Comparison of ENCODE assay signal across 8 cellular contexts in genomic region chr9:129458155-129458661, GRCh38.
DNase-seq lines count a peak whose midpoint lies in the region; ATAC-seq, FAIRE-seq and TF ChIP-seq lines count a peak whose summit lies in the region.

No MANE protein-coding gene starts in this region.

- RAD21 ChIA-PET in GM12878 (lab: Charles Lee; ENCODE audit: unreplicated experiment): interaction anchor here (1.0 to 3.0 kb wide), 7 partner anchors 38 to 377 kb away, joined by 3 to 19 read pairs (median 3); partner anchors contain the start of gene DOLPP1

- no peak for TF ChIP-seq RAD21 in GM12878 (IDR thresholded peaks at IDR 0.05; ENCODE audit: insufficient read depth, low read depth, low read length)

- FAIRE-seq in GM12878 (lab: Jason Lieb, UNC): peak; percentile 13

- H3K4me1 ChIP-seq in GM12878 (ENCODE audit: control insufficient read depth, insufficient read depth, low read length): peaks cover 26% of the 10 kb centered on the region
- H3K4me1 ChIP-seq in muscle layer of colon (ENCODE audit: insufficient read depth, low read length): peaks cover 37% of the 10 kb centered on the region
- H3K4me1 ChIP-seq in upper lobe of left lung: peaks cover 36 to 41% (median 40%) of the 10 kb centered on the region in 4 donors

- TF ChIP-seq CTCF in RWPE1 (conservative IDR thresholded peaks at IDR 0.05; ENCODE audit: low read depth) (no peak), GM12878 (IDR thresholded peaks at IDR 0.05 in 2 of 3, conservative IDR thresholded peaks at IDR 0.05 in 1 of 3; ENCODE audit: control insufficient read depth in 2 of 3, extremely low read depth in 1 of 3, insufficient read depth in 1 of 3, low read depth in 3 of 3, low read length in 3 of 3) (no peak), upper lobe of left lung (IDR thresholded peaks at IDR 0.05) (no peak), Calu3 (IDR thresholded peaks at IDR 0.05; ENCODE audit: unreplicated experiment) (no peak)

- no peaks in the 10 kb centered on the region for H3K9me3 Mint-ChIP-seq in Calu3 (ENCODE audit: low read depth, unreplicated experiment)

- no peaks in the 10 kb centered on the region for H3K27me3 Mint-ChIP-seq in Calu3 (ENCODE audit: unreplicated experiment)

- TF ChIP-seq EP300 in GM12878 (IDR thresholded peaks at IDR 0.05; ENCODE audit: borderline replicate concordance in 1 of 2, control insufficient read depth in 1 of 2, low read depth in 2 of 2, low read length in 2 of 2) (no peak), upper lobe of left lung (IDR thresholded peaks at IDR 0.05) (no peak)

- H3K4me3 Mint-ChIP-seq in Calu3 (ENCODE audit: low read depth, unreplicated experiment): no peak overlapping the region

- H2AFZ ChIP-seq in GM12878 (ENCODE audit: control insufficient read depth, low read depth, low read length): peak overlapping the region; percentile 76

- H4K20me1 ChIP-seq in GM12878 (ENCODE audit: control insufficient read depth, insufficient read depth): no peaks in the 10 kb centered on the region

- no peaks in the 10 kb centered on the region for H3K4me1 Mint-ChIP-seq in Calu3 (ENCODE audit: low read depth, unreplicated experiment)

- SMC1A ChIA-PET in GM12878 (lab: Charles Lee; ENCODE audit: uncharacterized antibody, unreplicated experiment): interaction anchor here (0.7 to 3.0 kb wide), 8 partner anchors 16 to 319 kb away, joined by 3 to 9 read pairs (median 4); no protein-coding TSS in a partner anchor

- no peak overlapping the region for H3K27ac Mint-ChIP-seq in Calu3 (ENCODE audit: unreplicated experiment)

- H3K9ac ChIP-seq in GM12878 (ENCODE audit: control insufficient read depth, insufficient read depth, low read length) (no peak overlapping the region), muscle layer of colon (ENCODE audit: low read length) (no peak overlapping the region)

- peak overlapping the region; percentile 46; the same call in 1 of the 2 replicates for H3K4me3 ChIP-seq in GM12878
- no peak overlapping the region for H3K4me3 ChIP-seq in muscle layer of colon (ENCODE audit: low read depth in 1 of 2, low read length in 2 of 2)
- no peak overlapping the region for H3K4me3 ChIP-seq in upper lobe of left lung

- H3K36me3 Mint-ChIP-seq in Calu3 (ENCODE audit: insufficient read depth, unreplicated experiment): peaks cover 8% of the 10 kb centered on the region

- CTCF ChIA-PET in RWPE1 (lab: Yijun Ruan, JAX): interaction anchor here (0.6 to 0.9 kb wide), 5 partner anchors 13 to 328 kb away, joined by 3 to 6 read pairs (median 3); no protein-coding TSS in a partner anchor
- CTCF ChIA-PET in GM12878 (lab: Yijun Ruan, JAX): interaction anchor here (0.7 to 3.0 kb wide), 7 partner anchors 18 to 326 kb away, joined by 3 to 16 read pairs (median 4); no protein-coding TSS in a partner anchor
- CTCF ChIA-PET in Calu3 (lab: Charles Lee): no interaction called here

- H3K4me2 ChIP-seq in GM12878 (ENCODE audit: control insufficient read depth, insufficient read depth): peak overlapping the region; percentile 82

- in situ Hi-C loops in GM12878 (cut with MboI): no loop called here

- DNase-seq in A172 (ENCODE audit: low spot score): peak; percentile 48
- no peak for DNase-seq in RWPE1 (ENCODE audit: low spot score)
- peak; percentile 24 for DNase-seq in GM12878 (ENCODE audit: low read depth, low spot score)
- peak; percentile 55 to 80 for DNase-seq in upper lobe of left lung
- no peak for DNase-seq in Calu3

- intact Hi-C loops in GM12878 (cut with micrococcal nuclease; ENCODE audit: unreplicated experiment) (loop anchor here (2.0 kb wide), 1 partner anchor 317 kb away; no protein-coding TSS in a partner anchor), Calu3 (cut with micrococcal nuclease; ENCODE audit: unreplicated experiment) (no loop called here)

- TF ChIP-seq POLR2A in GM12878 (IDR thresholded peaks at IDR 0.05; ENCODE audit: low read depth, low read length) (no peak), upper lobe of left lung (IDR thresholded peaks at IDR 0.05) (peak in 1 of 4 donors; percentile 43)

- H3K79me2 ChIP-seq in GM12878 (ENCODE audit: control insufficient read depth, insufficient read depth, low read length): no peaks in the 10 kb centered on the region

- H3K27me3 ChIP-seq in GM12878 (replicated peaks in 1 of 2; ENCODE audit: control insufficient read depth in 2 of 2, insufficient read depth in 2 of 2, low read length in 1 of 2) (no peaks in the 10 kb centered on the region), muscle layer of colon (ENCODE audit: control insufficient read depth in 1 of 2, insufficient read depth in 2 of 2, low read length in 2 of 2) (no peaks in the 10 kb centered on the region), upper lobe of left lung (no peaks in the 10 kb centered on the region)

- H3K36me3 ChIP-seq in GM12878 (ENCODE audit: control insufficient read depth in 2 of 2, insufficient read depth in 2 of 2, low read length in 1 of 2) (no peaks in the 10 kb centered on the region), muscle layer of colon (ENCODE audit: insufficient read depth, low read length) (no peaks in the 10 kb centered on the region), upper lobe of left lung (no peaks in the 10 kb centered on the region)

- H3K9me3 ChIP-seq in GM12878 (replicated peaks; ENCODE audit: control insufficient read depth, insufficient read depth, low read length): no peaks in the 10 kb centered on the region
- H3K9me3 ChIP-seq in muscle layer of colon (ENCODE audit: low read length): no peaks in the 10 kb centered on the region
- no peaks in the 10 kb centered on the region for H3K9me3 ChIP-seq in upper lobe of left lung

- ATAC-seq in GM21367 (IDR thresholded peaks at IDR 0.05; ENCODE audit: unreplicated experiment): peak; percentile 33
- peak; percentile 73 for ATAC-seq in GM12878
- no peak for ATAC-seq in upper lobe of left lung (ENCODE audit: low FRiP score in 2 of 2)
- no peak for ATAC-seq in GM18873 (IDR thresholded peaks at IDR 0.05; ENCODE audit: low FRiP score, unreplicated experiment)

- BruUV-seq in GM12878 (replicated peaks; lab: Mats Ljungman, UMichigan) (no TSS peak), Calu3 (replicated peaks; lab: Mats Ljungman, UMichigan) (no TSS peak)

- POLR2A ChIA-PET in RWPE1 (lab: Yijun Ruan, JAX; ENCODE audit: low non-redundant PET) (no interaction called here), GM12878 (lab: Charles Lee) (interaction anchor here (1.0 to 1.6 kb wide), 5 partner anchors 37 to 319 kb away, joined by 3 to 4 read pairs (median 3); no protein-coding TSS in a partner anchor)

- 0% methylated on average over 14 of the region's 14 CpGs for WGBS in GM12878 (ENCODE audit: insufficient coverage, insufficient replicate concordance, low lambda C conversion rate, missing lambda C conversion rate)
- 32 to 36% methylated on average over 4 to 12 of the region's 14 CpGs for WGBS in upper lobe of left lung, 2 donors

- peak overlapping the region; percentile 91 for H3K27ac ChIP-seq in RWPE1
- H3K27ac ChIP-seq in GM12878 (ENCODE audit: control insufficient read depth, insufficient read depth): no peak overlapping the region
- peak overlapping the region; percentile 83 for H3K27ac ChIP-seq in muscle layer of colon (ENCODE audit: low read depth, low read length)
- peak overlapping the region; percentile 67 to 98 (median 98) for H3K27ac ChIP-seq in upper lobe of left lung

TF ChIP-seq in GM12878, 131 proteins besides CTCF, POLR2A, EP300 and RAD21 (continues in another document):
- 0 out of 2 replicates have a peak, but pooled peaks have one; percentile 12 for TF ChIP-seq ATF7 (IDR thresholded peaks at IDR 0.05; ENCODE audit: low read depth)
- TF ChIP-seq RCOR1 (conservative IDR thresholded peaks at IDR 0.05; ENCODE audit: low read depth, low read length): no peak
- TF ChIP-seq IKZF1 (conservative IDR thresholded peaks at IDR 0.05): peak; percentile 60
- no peak for TF ChIP-seq ZNF24 (IDR thresholded peaks at IDR 0.05)
- TF ChIP-seq RUNX3 (IDR thresholded peaks at IDR 0.05; ENCODE audit: low read length): peak; percentile 78
- no peak for TF ChIP-seq TAF1 (IDR thresholded peaks at IDR 0.05; ENCODE audit: borderline replicate concordance, low read depth, low read length)
- no peak for TF ChIP-seq NFIC (IDR thresholded peaks at IDR 0.05; ENCODE audit: low read depth, low read length)
- TF ChIP-seq RELB (IDR thresholded peaks at IDR 0.05; ENCODE audit: low read depth): peak; percentile 38; the same call in 1 of the 2 replicates
- peak; percentile 39; the same call in 1 of the 2 replicates for TF ChIP-seq DPF2 (IDR thresholded peaks at IDR 0.05)
- TF ChIP-seq BCL3 (IDR thresholded peaks at IDR 0.05; ENCODE audit: borderline replicate concordance, insufficient read depth, low read depth, low read length, poor library complexity, severe bottlenecking): no peak
- peak; percentile 80 for TF ChIP-seq RAD51 (IDR thresholded peaks at IDR 0.05)
- TF ChIP-seq EED (IDR thresholded peaks at IDR 0.05; ENCODE audit: low read depth): peak; percentile 40; the same call in 1 of the 2 replicates
- peak; percentile 72 to 90 for TF ChIP-seq BHLHE40 (IDR thresholded peaks at IDR 0.05; ENCODE audit: borderline replicate concordance in 1 of 2, low read depth in 2 of 2, low read length in 1 of 2)
- peak; percentile 55 for TF ChIP-seq NR2F1 (conservative IDR thresholded peaks at IDR 0.05)
- TF ChIP-seq SP1 (IDR thresholded peaks at IDR 0.05; ENCODE audit: low read depth, low read length): peak; percentile 38

Comparison
In these comparisons a context has a peak if more than half of its experiments do, and no peak if none do; other contexts are left out.
1. DNase-seq: peak in A172 (single experiment), GM12878 (single experiment) and upper lobe of left lung (2 of 2); none in RWPE1 (single experiment) and Calu3 (single experiment).
2. ATAC-seq: peak in GM21367 (single experiment) and GM12878 (single experiment); none in upper lobe of left lung (0 of 2) and GM18873 (single experiment).